Comparison of ENCODE assay signal across 1 cellular context in genomic region chr16:89167425-89167941, GRCh38.
TF ChIP-seq lines count a peak whose summit lies in the region.

No MANE protein-coding gene starts in this region.

TF ChIP-seq in HepG2, 621 proteins besides CTCF, POLR2A, EP300 and RAD21 (continued from another document and continues in another):
- peak; percentile 32; the same call in 1 of the 2 replicates for TF ChIP-seq DPF2 (CRISPR knock-in tag; IDR thresholded peaks at IDR 0.05; ENCODE audit: borderline replicate concordance, low read depth)
- TF ChIP-seq ZNF224 (CRISPR knock-in tag; IDR thresholded peaks at IDR 0.05) = no peak
- TF ChIP-seq, protein P1, sequence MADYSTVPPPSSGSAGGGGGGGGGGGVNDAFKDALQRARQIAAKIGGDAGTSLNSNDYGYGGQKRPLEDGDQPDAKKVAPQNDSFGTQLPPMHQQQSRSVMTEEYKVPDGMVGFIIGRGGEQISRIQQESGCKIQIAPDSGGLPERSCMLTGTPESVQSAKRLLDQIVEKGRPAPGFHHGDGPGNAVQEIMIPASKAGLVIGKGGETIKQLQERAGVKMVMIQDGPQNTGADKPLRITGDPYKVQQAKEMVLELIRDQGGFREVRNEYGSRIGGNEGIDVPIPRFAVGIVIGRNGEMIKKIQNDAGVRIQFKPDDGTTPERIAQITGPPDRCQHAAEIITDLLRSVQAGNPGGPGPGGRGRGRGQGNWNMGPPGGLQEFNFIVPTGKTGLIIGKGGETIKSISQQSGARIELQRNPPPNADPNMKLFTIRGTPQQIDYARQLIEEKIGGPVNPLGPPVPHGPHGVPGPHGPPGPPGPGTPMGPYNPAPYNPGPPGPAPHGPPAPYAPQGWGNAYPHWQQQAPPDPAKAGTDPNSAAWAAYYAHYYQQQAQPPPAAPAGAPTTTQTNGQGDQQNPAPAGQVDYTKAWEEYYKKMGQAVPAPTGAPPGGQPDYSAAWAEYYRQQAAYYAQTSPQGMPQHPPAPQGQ (CRISPR knock-in tag; IDR thresholded peaks at IDR 0.05; ENCODE audit: borderline replicate concordance) = peak; percentile 90; the same call in 1 of the 2 replicates
- no peak for TF ChIP-seq ZNF18 (CRISPR knock-in tag; IDR thresholded peaks at IDR 0.05; ENCODE audit: insufficient replicate concordance)
- 0 out of 2 replicates have a peak, but pooled peaks have one; percentile 67 for TF ChIP-seq ARHGAP35 (CRISPR knock-in tag; IDR thresholded peaks at IDR 0.05; ENCODE audit: borderline replicate concordance)
- TF ChIP-seq ZSCAN25 (CRISPR knock-in tag; IDR thresholded peaks at IDR 0.05) = peak; percentile 77; the same call in 1 of the 2 replicates
- peak; percentile 91; the same call in 1 of the 2 replicates for TF ChIP-seq CSRNP1 (CRISPR knock-in tag; IDR thresholded peaks at IDR 0.05)
- TF ChIP-seq, protein P2, sequence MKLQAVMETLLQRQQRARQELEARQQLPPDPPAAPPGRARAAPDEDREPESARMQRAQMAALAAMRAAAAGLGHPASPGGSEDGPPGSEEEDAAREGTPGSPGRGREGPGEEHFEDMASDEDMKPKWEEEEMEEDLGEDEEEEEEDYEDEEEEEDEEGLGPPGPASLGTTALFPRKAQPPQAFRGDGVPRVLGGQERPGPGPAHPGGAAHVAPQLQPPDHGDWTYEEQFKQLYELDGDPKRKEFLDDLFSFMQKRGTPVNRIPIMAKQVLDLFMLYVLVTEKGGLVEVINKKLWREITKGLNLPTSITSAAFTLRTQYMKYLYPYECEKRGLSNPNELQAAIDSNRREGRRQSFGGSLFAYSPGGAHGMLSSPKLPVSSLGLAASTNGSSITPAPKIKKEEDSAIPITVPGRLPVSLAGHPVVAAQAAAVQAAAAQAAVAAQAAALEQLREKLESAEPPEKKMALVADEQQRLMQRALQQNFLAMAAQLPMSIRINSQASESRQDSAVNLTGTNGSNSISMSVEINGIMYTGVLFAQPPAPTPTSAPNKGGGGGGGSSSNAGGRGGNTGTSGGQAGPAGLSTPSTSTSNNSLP (IDR thresholded peaks at IDR 0.05; ENCODE audit: low read depth, low read length) = peak; percentile 52
- TF ChIP-seq MTA3 (CRISPR knock-in tag; IDR thresholded peaks at IDR 0.05) = no peak
- peak; percentile 68; the same call in 1 of the 2 replicates for TF ChIP-seq MED1 (CRISPR knock-in tag; IDR thresholded peaks at IDR 0.05)
- no peak for TF ChIP-seq NBN (conservative IDR thresholded peaks at IDR 0.05)
- TF ChIP-seq NONO (IDR thresholded peaks at IDR 0.05) = no peak
- TF ChIP-seq NONO (CRISPR knock-in tag; conservative IDR thresholded peaks at IDR 0.05) = peak; percentile 96
- peak; percentile 99; the same call in 1 of the 2 replicates for TF ChIP-seq MTF2 (CRISPR knock-in tag; IDR thresholded peaks at IDR 0.05; ENCODE audit: borderline replicate concordance)
- TF ChIP-seq ZNF430 (CRISPR knock-in tag; IDR thresholded peaks at IDR 0.05) = no peak
- TF ChIP-seq, protein P3, sequence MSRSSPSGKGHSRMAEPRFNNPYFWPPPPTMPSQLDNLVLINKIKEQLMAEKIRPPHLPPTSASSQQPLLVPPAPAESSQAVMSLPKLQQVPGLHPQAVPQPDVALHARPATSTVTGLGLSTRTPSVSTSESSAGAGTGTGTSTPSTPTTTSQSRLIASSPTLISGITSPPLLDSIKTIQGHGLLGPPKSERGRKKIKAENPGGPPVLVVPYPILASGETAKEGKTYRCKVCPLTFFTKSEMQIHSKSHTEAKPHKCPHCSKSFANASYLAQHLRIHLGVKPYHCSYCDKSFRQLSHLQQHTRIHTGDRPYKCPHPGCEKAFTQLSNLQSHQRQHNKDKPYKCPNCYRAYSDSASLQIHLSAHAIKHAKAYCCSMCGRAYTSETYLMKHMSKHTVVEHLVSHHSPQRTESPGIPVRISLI (CRISPR knock-in tag; IDR thresholded peaks at IDR 0.05; ENCODE audit: borderline replicate concordance) = 0 out of 2 replicates have a peak, but pooled peaks have one; percentile 60
- TF ChIP-seq ZSCAN30 (CRISPR knock-in tag; IDR thresholded peaks at IDR 0.05) = no peak
- no peak for TF ChIP-seq FOXK2 (IDR thresholded peaks at IDR 0.05)
- TF ChIP-seq KDM1A (CRISPR knock-in tag; IDR thresholded peaks at IDR 0.05) = peak; percentile 77; the same call in 1 of the 2 replicates
- TF ChIP-seq ZNF629 (CRISPR knock-in tag; conservative IDR thresholded peaks at IDR 0.05) = no peak
- TF ChIP-seq HIC2 (CRISPR knock-in tag; IDR thresholded peaks at IDR 0.05; ENCODE audit: low read depth) = peak; percentile 91
- no peak for TF ChIP-seq DNMT3B (CRISPR knock-in tag; conservative IDR thresholded peaks at IDR 0.05)
- TF ChIP-seq CBX1 (IDR thresholded peaks at IDR 0.05; ENCODE audit: low read depth) = peak; percentile 82
- TF ChIP-seq GATAD2A (CRISPR knock-in tag; IDR thresholded peaks at IDR 0.05) = peak; percentile 65
- no peak for TF ChIP-seq ZNF605 (CRISPR knock-in tag; IDR thresholded peaks at IDR 0.05)
- peak; percentile 79; the same call in 1 of the 2 replicates for TF ChIP-seq MEF2D (CRISPR knock-in tag; IDR thresholded peaks at IDR 0.05)
- no peak for TF ChIP-seq CHD4 (IDR thresholded peaks at IDR 0.05; ENCODE audit: borderline replicate concordance, low read length)
- TF ChIP-seq ZNF33B (CRISPR knock-in tag; IDR thresholded peaks at IDR 0.05) = 0 out of 2 replicates have a peak, but pooled peaks have one; percentile 5
- 0 out of 2 replicates have a peak, but pooled peaks have one; percentile 17 for TF ChIP-seq ZNF44 (CRISPR knock-in tag; IDR thresholded peaks at IDR 0.05)
- TF ChIP-seq REL (CRISPR knock-in tag; conservative IDR thresholded peaks at IDR 0.05) = peak; percentile 36; the same call in 1 of the 2 replicates
- TF ChIP-seq ZNF468 (CRISPR knock-in tag; IDR thresholded peaks at IDR 0.05) = no peak; the same call in 1 of the 2 replicates
- no peak for TF ChIP-seq NCOR1 (IDR thresholded peaks at IDR 0.05; ENCODE audit: borderline replicate concordance, low read length)
- TF ChIP-seq ZNF878 (CRISPR knock-in tag; IDR thresholded peaks at IDR 0.05) = no peak
- no peak for TF ChIP-seq ZUFSP (CRISPR knock-in tag; IDR thresholded peaks at IDR 0.05; ENCODE audit: borderline replicate concordance)
- TF ChIP-seq MIXL1 (CRISPR knock-in tag; IDR thresholded peaks at IDR 0.05) = peak; percentile 73
- peak; percentile 38 for TF ChIP-seq HNRNPLL (IDR thresholded peaks at IDR 0.05; ENCODE audit: low read depth, low read length, poor library complexity, severe bottlenecking)
- TF ChIP-seq ZBTB49 (CRISPR knock-in tag; IDR thresholded peaks at IDR 0.05; ENCODE audit: borderline replicate concordance) = peak; percentile 64; the same call in 1 of the 2 replicates
- TF ChIP-seq CSRNP2 (CRISPR knock-in tag; conservative IDR thresholded peaks at IDR 0.05; ENCODE audit: low read depth) = no peak
- TF ChIP-seq ARNT (IDR thresholded peaks at IDR 0.05) = no peak
- TF ChIP-seq TBL1XR1 (IDR thresholded peaks at IDR 0.05; ENCODE audit: borderline replicate concordance, low read length, partially characterized antibody) = peak; percentile 58
- peak; percentile 73; the same call in 1 of the 2 replicates for TF ChIP-seq ZSCAN21 (CRISPR knock-in tag; IDR thresholded peaks at IDR 0.05; ENCODE audit: borderline replicate concordance)
- 0 out of 2 replicates have a peak, but pooled peaks have one; percentile 57 for TF ChIP-seq HOXA9 (CRISPR knock-in tag; IDR thresholded peaks at IDR 0.05; ENCODE audit: borderline replicate concordance)
- TF ChIP-seq DNMT1 (CRISPR knock-in tag; IDR thresholded peaks at IDR 0.05) = peak; percentile 87; the same call in 1 of the 2 replicates
- TF ChIP-seq ZSCAN20 (CRISPR knock-in tag; IDR thresholded peaks at IDR 0.05; ENCODE audit: borderline replicate concordance) = no peak
- TF ChIP-seq ZEB1 (IDR thresholded peaks at IDR 0.05; ENCODE audit: insufficient replicate concordance, low read depth) = peak; percentile 33
- peak; percentile 70; the same call in 1 of the 2 replicates for TF ChIP-seq KLF13 (CRISPR knock-in tag; IDR thresholded peaks at IDR 0.05)
- TF ChIP-seq BHLHE40 (IDR thresholded peaks at IDR 0.05; ENCODE audit: low read length) = peak; percentile 61
- TF ChIP-seq BORCS8-MEF2B (CRISPR knock-in tag; IDR thresholded peaks at IDR 0.05) = peak; percentile 93; the same call in 1 of the 2 replicates
- TF ChIP-seq, protein P4, sequence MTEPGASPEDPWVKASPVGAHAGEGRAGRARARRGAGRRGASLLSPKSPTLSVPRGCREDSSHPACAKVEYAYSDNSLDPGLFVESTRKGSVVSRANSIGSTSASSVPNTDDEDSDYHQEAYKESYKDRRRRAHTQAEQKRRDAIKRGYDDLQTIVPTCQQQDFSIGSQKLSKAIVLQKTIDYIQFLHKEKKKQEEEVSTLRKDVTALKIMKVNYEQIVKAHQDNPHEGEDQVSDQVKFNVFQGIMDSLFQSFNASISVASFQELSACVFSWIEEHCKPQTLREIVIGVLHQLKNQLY (CRISPR knock-in tag; IDR thresholded peaks at IDR 0.05) = peak; percentile 66
- TF ChIP-seq U2AF2 (IDR thresholded peaks at IDR 0.05; ENCODE audit: low read depth, low read length) = no peak
